22 cellular contexts compared by ENCODE assay signal in the genomic region with DNA sequence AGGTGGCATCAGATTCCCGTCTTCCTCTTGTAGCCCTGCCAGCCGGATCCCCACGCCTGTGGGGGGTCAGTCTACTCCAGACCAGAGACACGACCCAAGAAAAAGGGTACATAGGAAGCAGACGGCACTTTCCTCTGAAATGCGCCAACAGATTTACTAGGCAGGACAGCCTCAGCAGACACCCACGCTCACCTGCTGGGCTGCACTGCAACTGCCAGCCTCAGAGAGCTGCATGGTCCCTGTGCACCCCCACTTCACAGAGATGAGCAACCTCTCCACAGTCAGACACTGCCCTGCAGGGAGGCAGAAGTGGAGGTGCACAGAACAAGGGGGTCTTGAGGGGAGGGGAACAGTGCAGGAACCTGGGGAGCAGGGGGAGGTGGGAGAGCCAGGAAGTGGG.
"Had no signal": no experiment of that assay in that cellular context is flagged by ENCODE, and none has a peak within 500 bp of the region (broad histone marks: within the 10 kb centered on the region; RNA-seq: fewer than 3 reads in every experiment).

No MANE protein-coding gene starts in this region.

- H3K27me3 ChIP-seq: neural progenitor cell, SJCRH30 had no signal

- H3K4me3 ChIP-seq: lung, neural progenitor cell, SJCRH30, suprapubic skin had no signal

- DNase-seq: activated CD4-positive, alpha-beta T cell treated with anti-CD3 and anti-CD28 coated beads for 4 hours; activated CD8-positive, alpha-beta T cell treated with anti-CD3 and anti-CD28 coated beads, Interleukin-2, amount 10 ng/mL, durations not matched to agents 7 days and 5 days; activated T-cell treated with anti-CD3 and anti-CD28 coated beads for 4 hours; amygdala; immature natural killer cell; left colon; midbrain; retina; SJCRH30; small intestine; stimulated activated naive CD8-positive, alpha-beta T cell treated with anti-CD3 and anti-CD28 coated beads, Interleukin-15, Interleukin-2, amounts not matched to agents 100 U/mL and 50 U/mL, for 24 hours; T-helper 17 cell; trophoblast cell had no signal

- H3K27ac Mint-ChIP-seq: activated CD8-positive, alpha-beta T cell treated with anti-CD3 and anti-CD28 coated beads, Interleukin-2, amount 10 ng/mL, durations not matched to agents 7 days and 5 days; activated naive CD8-positive, alpha-beta T cell; dendritic cell treated with granulocyte-macrophage colony-stimulating factor and Interleukin-4, amounts not matched to agents 40 ng/mL and 50 ng/mL, for 4 days; immature natural killer cell; neural progenitor cell; T-helper 17 cell; WTC11 had no signal

- ATAC-seq: activated CD8-positive, alpha-beta T cell treated with anti-CD3 and anti-CD28 coated beads, Interleukin-2, amount 10 ng/mL, durations not matched to agents 7 days and 5 days; left colon; stimulated activated naive CD8-positive, alpha-beta T cell treated with anti-CD3 and anti-CD28 coated beads, Interleukin-15, Interleukin-2, amounts not matched to agents 100 U/mL and 50 U/mL, for 24 hours; T-helper 17 cell; WTC11 had no signal

- H3K9me3 ChIP-seq: SJCRH30, suprapubic skin had no signal

- H3K36me3 ChIP-seq: neural progenitor cell, SJCRH30, suprapubic skin had no signal

- H3K4me3 Mint-ChIP-seq: activated CD8-positive, alpha-beta T cell treated with anti-CD3 and anti-CD28 coated beads, Interleukin-2, amount 10 ng/mL, durations not matched to agents 7 days and 5 days; activated naive CD8-positive, alpha-beta T cell; brain; dendritic cell treated with granulocyte-macrophage colony-stimulating factor and Interleukin-4, amounts not matched to agents 40 ng/mL and 50 ng/mL, for 4 days; immature natural killer cell; neural progenitor cell; T-helper 17 cell; WTC11 had no signal

- H3K9me3 Mint-ChIP-seq: dendritic cell treated with granulocyte-macrophage colony-stimulating factor and Interleukin-4, amounts not matched to agents 40 ng/mL and 50 ng/mL, for 4 days; immature natural killer cell; neural progenitor cell; WTC11 had no signal

- H3K27ac ChIP-seq: epithelial cell of prostate, neural progenitor cell, parathyroid adenoma, SJCRH30, suprapubic skin had no signal

- H3K4me1 Mint-ChIP-seq: immature natural killer cell, WTC11 had no signal

- H3K36me3 Mint-ChIP-seq: activated naive CD8-positive, alpha-beta T cell; brain; immature natural killer cell; neural progenitor cell; WTC11 had no signal
